Comparison of ENCODE assay signal across 29 cellular contexts in the genomic region with DNA sequence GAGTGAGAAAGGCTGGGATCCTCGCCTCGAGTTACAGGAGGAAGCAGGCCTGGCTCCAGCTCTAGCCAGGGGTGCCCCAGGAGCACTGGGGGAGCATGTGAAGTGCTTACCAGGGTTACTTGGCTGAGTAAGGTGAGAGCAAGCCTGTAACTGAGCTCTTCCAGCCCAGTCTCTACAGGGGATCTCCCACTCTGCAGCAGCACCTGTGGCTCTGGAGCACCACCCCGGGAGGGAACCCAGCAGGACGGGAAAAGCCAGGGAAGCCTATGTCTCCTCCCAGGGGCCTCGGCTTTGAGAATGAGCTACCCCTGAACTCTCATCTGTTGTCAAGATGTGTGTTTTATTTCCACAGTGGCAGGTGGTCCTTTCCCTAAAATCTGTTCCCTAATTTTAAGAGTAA.
"Had no signal": no experiment of that assay in that cellular context is flagged by ENCODE, and none has a peak within 500 bp of the region (broad histone marks: within the 10 kb centered on the region; RNA-seq: fewer than 3 reads in every experiment).

No MANE protein-coding gene starts in this region.

- DNase-seq: dorsolateral prefrontal cortex; effector CD4-positive, alpha-beta T cell; endodermal cell; foreskin fibroblast; heart left ventricle; left cardiac atrium; left lung; mesendoderm; midbrain; naive thymus-derived CD4-positive, alpha-beta T cell; pancreas; right lobe of liver; stimulated activated CD4-positive, alpha-beta T cell treated with anti-CD3 and anti-CD28 coated beads, Interleukin-12 subunit alpha, Interleukin-12 subunit beta, amount 100 ng/mL, for 4 hours; stimulated activated CD4-positive, alpha-beta T cell treated with anti-CD3 and anti-CD28 coated beads, Interleukin-1b, Interleukin-23, amount 100 ng/mL, for 48 hours; stimulated activated CD4-positive, alpha-beta T cell treated with anti-CD3 and anti-CD28 coated beads, Interleukin-4, amount 100 ng/mL, for 1 hour; stimulated activated CD8-positive, alpha-beta memory T cell treated with anti-CD3 and anti-CD28 coated beads, Interleukin-4, amount 100 ng/mL, for 48 hours; stimulated activated naive CD4-positive, alpha-beta T cell treated with Interleukin-2 at 50 U/mL for 16 hours; stomach; thyroid gland; trophoblast cell had no signal

- H3K79me2 ChIP-seq: hepatocyte had no signal

- ATAC-seq: esophagus mucosa; gastroesophageal sphincter; heart left ventricle; left cardiac atrium; left lung; naive thymus-derived CD4-positive, alpha-beta T cell; pancreas; right lobe of liver had no signal

- FAIRE-seq: colon, islet of Langerhans, pancreas had no signal

- H3K4me2 ChIP-seq: hepatocyte, smooth muscle cell had no signal

- H3K4me3 ChIP-seq: dorsolateral prefrontal cortex, gastroesophageal sphincter, heart left ventricle, hepatocyte, left lung, pancreas, right lobe of liver, smooth muscle cell, stomach, thyroid gland, vagina had no signal

- H3K27me3 ChIP-seq: dorsolateral prefrontal cortex, gastroesophageal sphincter, heart left ventricle, hepatocyte, left lung, neutrophil, pancreas, right lobe of liver, stomach, thyroid gland, vagina had no signal

- H3K4me1 ChIP-seq: gastroesophageal sphincter, left lung, pancreas, stomach, thyroid gland, vagina had no signal

- H3K27ac ChIP-seq: dorsolateral prefrontal cortex, epithelial cell of prostate, gastroesophageal sphincter, heart left ventricle, hepatocyte, left lung, neutrophil, pancreas, right lobe of liver, stomach, thyroid gland, vagina had no signal

- H3K36me3 ChIP-seq: left lung, neutrophil, pancreas, right lobe of liver, thyroid gland, vagina had no signal

- H3K9me3 ChIP-seq: gastroesophageal sphincter, heart left ventricle, left lung, neutrophil, pancreas, right lobe of liver, stomach, thyroid gland, vagina had no signal

- H2AFZ ChIP-seq: hepatocyte had no signal
